In the genomic region with DNA sequence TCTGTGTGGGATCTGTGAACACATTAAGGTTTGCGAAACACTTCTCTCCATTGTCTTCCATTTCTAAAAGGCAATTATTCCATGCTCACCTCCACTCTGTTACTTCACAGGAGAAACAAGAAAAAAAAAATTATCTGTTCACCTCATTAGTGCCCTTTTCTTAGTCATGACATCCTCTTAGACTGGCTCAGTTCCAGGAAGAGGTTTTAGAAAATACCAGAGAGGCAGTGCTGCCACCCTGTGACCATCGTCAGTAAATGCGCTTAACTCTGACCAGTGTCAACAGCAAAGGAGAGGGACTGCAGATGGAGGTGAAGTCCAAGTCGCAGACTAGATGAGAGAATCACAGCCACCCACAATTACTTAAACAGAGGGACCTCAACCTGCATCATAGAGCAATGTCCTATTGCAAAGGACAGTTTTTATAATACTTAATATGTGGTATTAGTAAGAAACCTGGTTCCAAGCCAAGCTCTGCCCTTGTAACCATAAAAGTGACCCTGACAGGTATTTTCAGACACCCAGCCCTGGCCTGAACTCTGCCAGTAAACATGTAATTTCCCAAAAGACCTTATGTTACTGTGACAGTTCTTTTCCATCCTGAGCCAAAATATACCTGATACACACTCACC, we compare ENCODE assay signal across 8 cellular contexts. TPM values are rescaled to one million over a fixed set of nuclear protein-coding genes. Genes with fewer than 3 reads are reported as not detected.
DNase-seq lines count a peak whose midpoint lies in the region; ATAC-seq and TF ChIP-seq lines count a peak whose summit lies in the region.

No MANE protein-coding gene starts in this region.

- no peak overlapping the region for H3K56ac ChIP-seq in IMR-90 (ENCODE audit: extremely low read depth, insufficient read depth, low read length)

- ATAC-seq in IMR-90 (ENCODE audit: low read depth) = peak; percentile 79
- peak; percentile 61 for ATAC-seq in PC-3
- ATAC-seq in activated T-cell treated with anti-CD3 and anti-CD28 coated beads, Interleukin-2, amount 50 U/mL, for 72 hours (replicated peaks in 1 of 2) = peak; percentile 91 to 94
- no peak for ATAC-seq in HG03045 (IDR thresholded peaks at IDR 0.05; ENCODE audit: unreplicated experiment)

- BruUV-seq in IMR-90 (replicated peaks; lab: Mats Ljungman, UMichigan) (no TSS peak), PC-3 (replicated peaks; lab: Mats Ljungman, UMichigan) (no TSS peak)

- no peak overlapping the region for H3K27ac ChIP-seq in IMR-90 (ENCODE audit: insufficient read depth, low read length)
- no peak overlapping the region for H3K27ac ChIP-seq in PC-3 (ENCODE audit: low read length)
- no peak overlapping the region for H3K27ac ChIP-seq in parathyroid adenoma

- H3K36me3 ChIP-seq in IMR-90 (ENCODE audit: control insufficient read depth, insufficient read depth, low read length) (no peaks in the 10 kb centered on the region), PC-3 (ENCODE audit: low read depth, low read length) (no peaks in the 10 kb centered on the region), parathyroid adenoma (ENCODE audit: control insufficient read depth, insufficient read depth, low read length) (no peaks in the 10 kb centered on the region)

- no peaks in the 10 kb centered on the region for H3K9me2 ChIP-seq in PC-3 (replicated peaks; ENCODE audit: low read length)

- dilution Hi-C loops in IMR-90 (cut with HindIII; ENCODE audit: low sequenced_read_pairs, unreplicated experiment) = no loop called here

- H3K27me3 ChIP-seq in IMR-90 (ENCODE audit: control insufficient read depth, insufficient read depth, low read length) (no peaks in the 10 kb centered on the region), PC-3 (ENCODE audit: low read length) (no peaks in the 10 kb centered on the region), parathyroid adenoma (ENCODE audit: control insufficient read depth, insufficient read depth, low read length) (peaks cover under 1% of the 10 kb centered on the region)

- TF ChIP-seq POLR2A in IMR-90 (IDR thresholded peaks at IDR 0.05; ENCODE audit: low read depth, low read length) = no peak

- H2BK15ac ChIP-seq in IMR-90 (ENCODE audit: low read depth, low read length) = no peak overlapping the region

- in situ Hi-C loops in IMR-90 (cut with MboI; ENCODE audit: low sequenced_read_pairs) = no loop called here

- H2AFZ ChIP-seq in IMR-90 (replicated peaks; ENCODE audit: low read length, poor library complexity) = no peak overlapping the region
- no peak overlapping the region for H2AFZ ChIP-seq in PC-3 (ENCODE audit: low read length)
- no peak overlapping the region for H2AFZ ChIP-seq in parathyroid adenoma

- H3K36me3 Mint-ChIP-seq in activated T-cell treated with anti-CD3 and anti-CD28 coated beads, Interleukin-2, amount 50 U/mL, for 72 hours (ENCODE audit: insufficient read depth in 2 of 2) = no peaks in the 10 kb centered on the region

- intact Hi-C loops in IMR-90 (cut with micrococcal nuclease) = no loop called here
- intact Hi-C loops in PC-3 (cut with micrococcal nuclease) = no loop called here

- DNase-seq in GM12864 (ENCODE audit: low read depth) (peak; percentile 66), IMR-90 (peak; percentile 74), PC-3 (peak; percentile 81), fibroblast of the aortic adventitia (ENCODE audit: low read depth) (peak; percentile 76), middle frontal gyrus (ENCODE audit: extremely low spot score, low spot score) (no peak)
- DNase-seq in activated T-cell treated with anti-CD3 and anti-CD28 coated beads, Interleukin-2, amount 50 U/mL, for 72 hours = peak; percentile 71 to 72

- H2BK5ac ChIP-seq in IMR-90 (ENCODE audit: low read depth, low read length, poor library complexity, severe bottlenecking) = no peak overlapping the region

- H4K20me1 ChIP-seq in IMR-90 (ENCODE audit: insufficient read depth, low read length) = peaks cover 3% of the 10 kb centered on the region; the same call in 1 of the 2 replicates
- no peaks in the 10 kb centered on the region for H4K20me1 ChIP-seq in PC-3 (ENCODE audit: low read length)

- H4K91ac ChIP-seq in IMR-90 (ENCODE audit: insufficient read depth, low read depth, low read length) = no peak overlapping the region

- H3K4me3 ChIP-seq in GM12864 (ENCODE audit: low read depth, low read length) (no peak overlapping the region), IMR-90 (ENCODE audit: insufficient read depth, low read depth, low read length) (no peak overlapping the region), PC-3 (ENCODE audit: low read length) (no peak overlapping the region), fibroblast of the aortic adventitia (ENCODE audit: low read depth, low read length) (no peak overlapping the region), parathyroid adenoma (ENCODE audit: low read depth, low read length) (no peak overlapping the region)

- H3K9me3 ChIP-seq in IMR-90 (ENCODE audit: control insufficient read depth, insufficient read depth, low read length) (no peaks in the 10 kb centered on the region), PC-3 (ENCODE audit: low read length) (no peaks in the 10 kb centered on the region), parathyroid adenoma (ENCODE audit: control insufficient read depth, low read length) (no peaks in the 10 kb centered on the region)

- no peak overlapping the region for H3K4ac ChIP-seq in IMR-90 (ENCODE audit: low read depth, low read length)

- H3K4me1 ChIP-seq in IMR-90 (ENCODE audit: control insufficient read depth, insufficient read depth, low read length) (no peaks in the 10 kb centered on the region), PC-3 (ENCODE audit: insufficient read depth, low read length) (no peaks in the 10 kb centered on the region), parathyroid adenoma (no peaks in the 10 kb centered on the region)

- H4K5ac ChIP-seq in IMR-90 (ENCODE audit: low read depth, low read length) = no peak overlapping the region

- H3K4me1 Mint-ChIP-seq in activated T-cell treated with anti-CD3 and anti-CD28 coated beads, Interleukin-2, amount 50 U/mL, for 72 hours (ENCODE audit: low read depth) = peaks cover 11% of the 10 kb centered on the region

- H3F3A ChIP-seq in PC-3 (ENCODE audit: low read length, unreplicated experiment) = no peaks in the 10 kb centered on the region

- H3K9ac ChIP-seq in IMR-90 (ENCODE audit: low read depth, low read length) (no peak overlapping the region), PC-3 (ENCODE audit: low read length) (no peak overlapping the region), parathyroid adenoma (no peak overlapping the region)

- no peak overlapping the region for H2BK20ac ChIP-seq in IMR-90 (ENCODE audit: low read depth, low read length)

- no peaks in the 10 kb centered on the region for H3K9me3 Mint-ChIP-seq in activated T-cell treated with anti-CD3 and anti-CD28 coated beads, Interleukin-2, amount 50 U/mL, for 72 hours

- H3K14ac ChIP-seq in IMR-90 (replicated peaks; ENCODE audit: low read depth, low read length) = no peak overlapping the region

- H2AK5ac ChIP-seq in IMR-90 (ENCODE audit: low read depth, low read length) = no peak overlapping the region

- no peak overlapping the region for H2BK120ac ChIP-seq in IMR-90 (ENCODE audit: low read depth, low read length)

- POLR2A ChIA-PET in IMR-90 (lab: Charles Lee; ENCODE audit: unreplicated experiment) (no interaction called here), PC-3 (lab: Charles Lee; ENCODE audit: unreplicated experiment) (no interaction called here)

- no peak overlapping the region for H3K23ac ChIP-seq in IMR-90 (ENCODE audit: low read depth, low read length)

- no CpG with 5 or more reads among the region's 4 CpGs for WGBS in IMR-90 (ENCODE audit: extremely low coverage in 2 of 2, insufficient read length in 1 of 2), 2 experiments

- TF ChIP-seq RAD21 in IMR-90 (IDR thresholded peaks at IDR 0.05; ENCODE audit: low read length) = peak; percentile 36; the same call in 1 of the 2 replicates

- H2AK9ac ChIP-seq in IMR-90 (replicated peaks; ENCODE audit: low read depth, low read length, poor library complexity) = no peak overlapping the region

- H3K79me1 ChIP-seq in IMR-90 (ENCODE audit: low read depth in 1 of 2, low read length in 2 of 2) = no peaks in the 10 kb centered on the region

- CTCF ChIA-PET in IMR-90 (lab: Yijun Ruan, JAX) = no interaction called here
- CTCF ChIA-PET in PC-3 (lab: Charles Lee) = no interaction called here

- H4K8ac ChIP-seq in IMR-90 (ENCODE audit: low read depth in 2 of 2, low read length in 2 of 2) = no peak overlapping the region

- H3K18ac ChIP-seq in IMR-90 (ENCODE audit: low read depth, low read length) = no peak overlapping the region

- H3K4me3 Mint-ChIP-seq in activated T-cell treated with anti-CD3 and anti-CD28 coated beads, Interleukin-2, amount 50 U/mL, for 72 hours = no peak overlapping the region

- no peak overlapping the region for H3K27ac Mint-ChIP-seq in activated T-cell treated with anti-CD3 and anti-CD28 coated beads, Interleukin-2, amount 50 U/mL, for 72 hours

- H3K9me1 ChIP-seq in IMR-90 (ENCODE audit: insufficient read depth, low read length) = no peaks in the 10 kb centered on the region

- H3K27me3 Mint-ChIP-seq in activated T-cell treated with anti-CD3 and anti-CD28 coated beads, Interleukin-2, amount 50 U/mL, for 72 hours (ENCODE audit: low read depth) = peaks cover 6% of the 10 kb centered on the region

- TF ChIP-seq CTCF in GM12864 (IDR thresholded peaks at IDR 0.05; ENCODE audit: low read depth, low read length, missing control alignments) (peak; percentile 69), IMR-90 (conservative IDR thresholded peaks at IDR 0.05; ENCODE audit: low read depth, low read length) (peak; percentile 59), PC-3 (conservative IDR thresholded peaks at IDR 0.05; ENCODE audit: low read depth, low read length) (peak; percentile 73), fibroblast of the aortic adventitia (IDR thresholded peaks at IDR 0.05; ENCODE audit: insufficient read depth, low read length) (peak; percentile 64), parathyroid adenoma (IDR thresholded peaks at IDR 0.05) (peak; percentile 67)

- H3K4me2 ChIP-seq in IMR-90 (ENCODE audit: low read depth, low read length) = no peak overlapping the region
- H3K4me2 ChIP-seq in PC-3 (ENCODE audit: low read length) = no peak overlapping the region
- H3K4me2 ChIP-seq in parathyroid adenoma (ENCODE audit: low read length) = no peak overlapping the region

- H3K79me2 ChIP-seq in PC-3 (ENCODE audit: low read length) = no peaks in the 10 kb centered on the region
- no peaks in the 10 kb centered on the region for H3K79me2 ChIP-seq in parathyroid adenoma

RNA-seq across cellular contexts. Expression of a gene that starts 19.4 kb away (rescaled TPM):
- total RNA-seq in IMR-90 (2012; rRNA removed) = not detected in 2 replicates
- not detected in 2 replicates for polyA plus RNA-seq in IMR-90 (2012; rRNA removed)
- polyA plus RNA-seq in IMR-90 (2012; cell fraction: cytosol; rRNA removed) = not detected in 2 replicates
- polyA plus RNA-seq in IMR-90 (2012; cell fraction: nucleus; rRNA removed; ENCODE audit: low replicate concordance) = not detected in 2 replicates
- total RNA-seq in PC-3 (2014; rRNA removed) = not detected in 2 replicates
- total RNA-seq in activated T-cell treated with anti-CD3 and anti-CD28 coated beads, Interleukin-2, amount 50 U/mL, for 72 hours = 10 to 100 TPM; 38.4 to 41.7 TPM
- not detected in 2 replicates for total RNA-seq in fibroblast of the aortic adventitia (ENCODE audit: low replicate concordance)

RNA-seq across cellular contexts. Expression of a gene that starts 31.5 kb away (rescaled TPM):
- not detected in 2 replicates for total RNA-seq in IMR-90 (2012; rRNA removed)
- polyA plus RNA-seq in IMR-90 (2012; rRNA removed) = not detected in 2 replicates
- polyA plus RNA-seq in IMR-90 (2012; cell fraction: cytosol; rRNA removed) = not detected in 2 replicates
- not detected in 2 replicates for polyA plus RNA-seq in IMR-90 (2012; cell fraction: nucleus; rRNA removed; ENCODE audit: low replicate concordance)
- not detected in 2 replicates for total RNA-seq in PC-3 (2014; rRNA removed)
- not detected for total RNA-seq in activated T-cell treated with anti-CD3 and anti-CD28 coated beads, Interleukin-2, amount 50 U/mL, for 72 hours
- total RNA-seq in fibroblast of the aortic adventitia (ENCODE audit: low replicate concordance) = not detected in 2 replicates

Comparison
In these comparisons a context has a peak if more than half of its experiments do, and no peak if none do; other contexts are left out.
1. RNA of a gene that starts 19.4 kb away (total RNA-seq): 38.4 to 41.7 TPM in activated T-cell treated with anti-CD3 and anti-CD28 coated beads, Interleukin-2, amount 50 U/mL, for 72 hours; not detected in IMR-90, not detected in PC-3 and not detected in fibroblast of the aortic adventitia; every median in the first group is over 10 times any median in the second.
2. Peak in every context shown above with its lines, with median percentiles within 50 percentile points of each other: CTCF ChIP-seq.